14 cellular contexts compared by ENCODE assay signal in the genomic region with DNA sequence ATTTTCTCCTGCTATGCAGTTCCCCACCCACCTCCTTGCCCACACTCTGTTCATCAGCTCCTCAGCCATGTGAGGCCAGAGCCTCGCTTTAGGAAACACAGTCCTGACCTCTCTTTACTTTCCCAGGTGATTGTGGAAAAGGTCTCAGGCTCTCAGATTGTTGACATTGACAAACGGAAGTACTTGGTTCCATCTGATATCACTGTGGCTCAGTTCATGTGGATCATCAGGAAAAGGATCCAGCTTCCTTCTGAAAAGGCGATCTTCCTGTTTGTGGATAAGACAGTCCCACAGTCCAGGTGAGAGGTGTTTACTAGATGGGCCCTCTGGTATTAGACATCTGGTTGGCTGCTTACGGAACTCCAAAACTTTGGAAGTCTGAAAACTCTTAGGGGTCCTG. TPM values are rescaled to one million over a fixed set of nuclear protein-coding genes. Genes with fewer than 3 reads are reported as not detected.
DNase-seq lines count a peak whose midpoint lies in the region; TF ChIP-seq lines count a peak whose summit lies in the region.
"Had no signal": no experiment of that assay in that cellular context is flagged by ENCODE, and none has a peak within 500 bp of the region (broad histone marks: within the 10 kb centered on the region; RNA-seq: fewer than 3 reads in every experiment).

No MANE protein-coding gene starts in this region.

- no peak overlapping the region for H3K4me3 ChIP-seq in neural progenitor cell

- H3K9ac ChIP-seq in neural progenitor cell, result no peak overlapping the region

- peak overlapping the region; percentile 95 for H3K4me3 Mint-ChIP-seq in T-helper 2 cell treated with Interferon-gamma antibody and Interleukin-4, amounts not matched to agents 5 μg/mL and 100 μg/mL, for 36 hours
- peak overlapping the region; percentile 94; the same call in 1 of the 2 replicates for H3K4me3 Mint-ChIP-seq in HFFc6
- peak overlapping the region; percentile 98 for H3K4me3 Mint-ChIP-seq in neural progenitor cell

- no peak overlapping the region for H3K27ac Mint-ChIP-seq in T-helper 2 cell treated with Interferon-gamma antibody and Interleukin-4, amounts not matched to agents 5 μg/mL and 100 μg/mL, for 36 hours
- H3K27ac Mint-ChIP-seq in HFFc6 (no peak overlapping the region), neural progenitor cell (no peak overlapping the region)

- H3K4me1 ChIP-seq in neural progenitor cell, result peaks cover 5% of the 10 kb centered on the region

- H3K27ac ChIP-seq in caudate nucleus (ENCODE audit: low read depth, low read length), result peak overlapping the region; percentile 18
- no peak overlapping the region for H3K27ac ChIP-seq in neural progenitor cell
- H3K27ac ChIP-seq: A549 had no signal

- H3K9me3 ChIP-seq in neural progenitor cell (ENCODE audit: low read depth), result no peaks in the 10 kb centered on the region
- H3K9me3 ChIP-seq: A549 had no signal

- H3K27me3 Mint-ChIP-seq in T-helper 2 cell treated with Interferon-gamma antibody and Interleukin-4, amounts not matched to agents 5 μg/mL and 100 μg/mL, for 36 hours (ENCODE audit: low read depth), result peaks cover 10% of the 10 kb centered on the region
- peaks cover 3% of the 10 kb centered on the region for H3K27me3 Mint-ChIP-seq in HFFc6 (ENCODE audit: insufficient read depth)
- H3K27me3 Mint-ChIP-seq in neural progenitor cell (ENCODE audit: insufficient read depth, low read depth), result peaks cover 4% of the 10 kb centered on the region

- peaks cover 17% of the 10 kb centered on the region for H3K79me2 ChIP-seq in neural progenitor cell (ENCODE audit: low read depth)

- no peaks in the 10 kb centered on the region for H3F3A ChIP-seq in neural progenitor cell (ENCODE audit: low read depth)

- TF ChIP-seq CTCF in HFFc6 (IDR thresholded peaks at IDR 0.05) (no peak), neural progenitor cell (IDR thresholded peaks at IDR 0.05) (no peak)

- no peak overlapping the region for H3K4me2 ChIP-seq in neural progenitor cell

- peaks cover 28% of the 10 kb centered on the region for H3K36me3 Mint-ChIP-seq in T-helper 2 cell treated with Interferon-gamma antibody and Interleukin-4, amounts not matched to agents 5 μg/mL and 100 μg/mL, for 36 hours (ENCODE audit: low read depth)
- H3K36me3 Mint-ChIP-seq in HFFc6 (ENCODE audit: low read depth) (peaks cover 22% of the 10 kb centered on the region; the same call in 1 of the 2 replicates), neural progenitor cell (peaks cover 22% of the 10 kb centered on the region)

- H3K4me1 Mint-ChIP-seq in T-helper 2 cell treated with Interferon-gamma antibody and Interleukin-4, amounts not matched to agents 5 μg/mL and 100 μg/mL, for 36 hours (ENCODE audit: low read depth), result peaks cover 24% of the 10 kb centered on the region
- H3K4me1 Mint-ChIP-seq in HFFc6 (ENCODE audit: low read depth) (peaks cover 24% of the 10 kb centered on the region), neural progenitor cell (peaks cover 28% of the 10 kb centered on the region)

- peaks cover 20% of the 10 kb centered on the region for H4K20me1 ChIP-seq in neural progenitor cell (ENCODE audit: low read depth)

- H2AFZ ChIP-seq in neural progenitor cell (replicated peaks), result no peak overlapping the region

- H3K27me3 ChIP-seq in neural progenitor cell, result peaks cover 4% of the 10 kb centered on the region

- no peak for DNase-seq in T-helper 2 cell treated with Interferon-gamma antibody and Interleukin-4, amounts not matched to agents 5 μg/mL and 100 μg/mL, for 36 hours (ENCODE audit: low spot score)
- DNase-seq in T-helper 2 cell (no peak), HFFc6 (no peak), caudate nucleus (lab: John Stamatoyannopoulos, UW) (peak in 1 of 61 donors; percentile 7), neural progenitor cell (ENCODE audit: low spot score) (no peak), DMS153 treated with DMSO at 0.1 percent for 48 hours (lab: John Stamatoyannopoulos, UW; ENCODE audit: unreplicated experiment) (no peak), cerebellar cortex (ENCODE audit: low spot score) (no peak), SK-N-DZ (ENCODE audit: low spot score) (no peak)
- DNase-seq: central memory CD4-positive, alpha-beta T cell; NCI-H1105; NCI-H524 had no signal

- no peaks in the 10 kb centered on the region for H3K9me3 Mint-ChIP-seq in T-helper 2 cell treated with Interferon-gamma antibody and Interleukin-4, amounts not matched to agents 5 μg/mL and 100 μg/mL, for 36 hours
- H3K9me3 Mint-ChIP-seq in HFFc6, result no peaks in the 10 kb centered on the region
- no peaks in the 10 kb centered on the region for H3K9me3 Mint-ChIP-seq in neural progenitor cell

- H3K36me3 ChIP-seq in neural progenitor cell, result no peaks in the 10 kb centered on the region

RNA-seq across cellular contexts. Expression of gene GABARAPL2, which starts 1.7 kb away (rescaled TPM):
- 100 to 1,000 TPM in 3 of 6 experiments, 10 to 100 TPM in 3; 82.0 to 114 (median 100) TPM for total RNA-seq in HFFc6 (2021; fragmentation: NEBNext Ultra II Directional; extraction: Animal tissue kit (Norgen Biotek cat#: 25700))
- 67.8 and 88.2 TPM in 2 replicates for total RNA-seq in neural progenitor cell (ENCODE audit: low replicate concordance)
- 175 and 194 TPM in 2 replicates for polyA plus RNA-seq in SK-N-DZ (2014; cell fraction: cytosol; rRNA removed)
- 120 and 137 TPM in 2 replicates for polyA plus RNA-seq in SK-N-DZ (2014; cell fraction: nucleus; rRNA removed)

RNA-seq across cellular contexts. Expression of gene TMEM231, which starts 11.9 kb away (rescaled TPM):
- total RNA-seq in HFFc6 (2021; fragmentation: NEBNext Ultra II Directional; extraction: Animal tissue kit (Norgen Biotek cat#: 25700)), result 10 to 100 TPM in 3 of 6 experiments, 1 to 10 TPM in 3; 9.0 to 14.5 (median 10.0) TPM
- total RNA-seq in neural progenitor cell (ENCODE audit: low replicate concordance), result 10.9 and 14.4 TPM in 2 replicates
- 15.6 and 18.3 TPM in 2 replicates for polyA plus RNA-seq in SK-N-DZ (2014; cell fraction: cytosol; rRNA removed)
- polyA plus RNA-seq in SK-N-DZ (2014; cell fraction: nucleus; rRNA removed), result 12.6 and 22.3 TPM in 2 replicates

RNA-seq across cellular contexts. Expression of gene CHST5, which starts 32.0 kb away (rescaled TPM):
- total RNA-seq in HFFc6 (2021; fragmentation: NEBNext Ultra II Directional; extraction: Animal tissue kit (Norgen Biotek cat#: 25700)), result not detected
- 0.37 TPM in 1 of 2 replicates, not detected in the other for total RNA-seq in neural progenitor cell (ENCODE audit: low replicate concordance)
- polyA plus RNA-seq in SK-N-DZ (2014; cell fraction: cytosol; rRNA removed), result 0.03 TPM in 1 of 2 replicates, not detected in the other
- 0.87 TPM in 1 of 2 replicates, not detected in the other for polyA plus RNA-seq in SK-N-DZ (2014; cell fraction: nucleus; rRNA removed)
- total RNA-seq: RPMI7951 had no signal
- polyA plus RNA-seq: fibroblast of lung had no signal

RNA-seq across cellular contexts. Expression of gene ADAT1, which starts 55.2 kb away (rescaled TPM):
- total RNA-seq in HFFc6 (2021; fragmentation: NEBNext Ultra II Directional; extraction: Animal tissue kit (Norgen Biotek cat#: 25700)), result 10 to 100 TPM; 48.3 to 61.2 (median 55.0) TPM
- total RNA-seq in neural progenitor cell (ENCODE audit: low replicate concordance), result 76.6 and 86.4 TPM in 2 replicates
- 76.0 and 83.0 TPM in 2 replicates for polyA plus RNA-seq in SK-N-DZ (2014; cell fraction: cytosol; rRNA removed)
- 43.9 and 55.5 TPM in 2 replicates for polyA plus RNA-seq in SK-N-DZ (2014; cell fraction: nucleus; rRNA removed)
